In genomic region chr16:16112450-16113053, GRCh38 we compare ENCODE assay signal across 1 cellular context.
A peak's percentile ranks its signal among the peaks of the same experiment; 100 is the strongest.
TF ChIP-seq lines count a peak whose summit lies in the region.

No MANE protein-coding gene starts in this region.

TF ChIP-seq in K562, 482 proteins besides CTCF, POLR2A, EP300 and RAD21 (continued from another document):
- TF ChIP-seq, protein P1, sequence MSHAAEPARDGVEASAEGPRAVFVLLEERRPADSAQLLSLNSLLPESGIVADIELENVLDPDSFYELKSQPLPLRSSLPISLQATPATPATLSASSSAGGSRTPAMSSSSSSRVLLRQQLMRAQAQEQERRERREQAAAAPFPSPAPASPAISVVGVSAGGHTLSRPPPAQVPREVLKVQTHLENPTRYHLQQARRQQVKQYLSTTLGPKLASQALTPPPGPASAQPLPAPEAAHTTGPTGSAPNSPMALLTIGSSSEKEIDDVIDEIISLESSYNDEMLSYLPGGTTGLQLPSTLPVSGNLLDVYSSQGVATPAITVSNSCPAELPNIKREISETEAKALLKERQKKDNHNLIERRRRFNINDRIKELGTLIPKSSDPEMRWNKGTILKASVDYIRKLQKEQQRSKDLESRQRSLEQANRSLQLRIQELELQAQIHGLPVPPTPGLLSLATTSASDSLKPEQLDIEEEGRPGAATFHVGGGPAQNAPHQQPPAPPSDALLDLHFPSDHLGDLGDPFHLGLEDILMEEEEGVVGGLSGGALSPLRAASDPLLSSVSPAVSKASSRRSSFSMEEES (CRISPR knock-in tag; IDR thresholded peaks at IDR 0.05), result no peak
- TF ChIP-seq KDM1A (IDR thresholded peaks at IDR 0.05), result peak in 1 of 2 experiments; percentile 52; a peak in 1 of 4 replicates
- 0 out of 2 replicates have a peak, but pooled peaks have one; percentile 49 for TF ChIP-seq IRF2 (CRISPR knock-in tag; IDR thresholded peaks at IDR 0.05)
- no peak for TF ChIP-seq STAT5A (IDR thresholded peaks at IDR 0.05; ENCODE audit: borderline replicate concordance, low read length)
- 0 out of 2 replicates have a peak, but pooled peaks have one; percentile 39 for TF ChIP-seq FOXK1 (CRISPR knock-in tag; IDR thresholded peaks at IDR 0.05; ENCODE audit: borderline replicate concordance)
- TF ChIP-seq ADNP (tag; IDR thresholded peaks at IDR 0.05), result 0 out of 2 replicates have a peak, but pooled peaks have one; percentile 57
